ENCODE assay signal across 8 cellular contexts in genomic region chr11:32006799-32007388, GRCh38.
DNase-seq lines count a peak whose midpoint lies in the region; ATAC-seq and TF ChIP-seq lines count a peak whose summit lies in the region.

No MANE protein-coding gene starts in this region.

- no peak overlapping the region for H2BK120ac ChIP-seq in mesenchymal stem cell (ENCODE audit: low read depth, low read length)

- peak; percentile 22 for TF ChIP-seq CTCF in colonic mucosa (IDR thresholded peaks at IDR 0.05)

- H3K9ac ChIP-seq in colonic mucosa (ENCODE audit: low read depth in 2 of 2, low read length in 2 of 2): no peak overlapping the region
- H3K9ac ChIP-seq in mesenchymal stem cell (ENCODE audit: low read length): no peak overlapping the region

- no peaks in the 10 kb centered on the region for H3K36me3 ChIP-seq in colonic mucosa
- H3K36me3 ChIP-seq in mesenchymal stem cell (ENCODE audit: control insufficient read depth in 1 of 2, insufficient read depth in 2 of 2, low read depth in 1 of 2, low read length in 2 of 2): no peaks in the 10 kb centered on the region

- no peak overlapping the region for H3K18ac ChIP-seq in mesenchymal stem cell (ENCODE audit: low read depth in 1 of 2, low read length in 2 of 2)

- no peak overlapping the region for H3K4me2 ChIP-seq in mesenchymal stem cell (ENCODE audit: low read length, poor library complexity, severe bottlenecking)

- H3K27ac ChIP-seq in colonic mucosa: no peak overlapping the region
- no peak overlapping the region for H3K27ac ChIP-seq in mesenchymal stem cell (ENCODE audit: low read length, poor library complexity, severe bottlenecking)

- H4K91ac ChIP-seq in mesenchymal stem cell (ENCODE audit: low read length): no peak overlapping the region

- H3K23ac ChIP-seq in mesenchymal stem cell (ENCODE audit: low read length in 2 of 2): no peak overlapping the region

- DNase-seq in COLO829 (ENCODE audit: low spot score) (peak; percentile 63), NOMO-1 (lab: John Stamatoyannopoulos, UW; ENCODE audit: unreplicated experiment in 2 of 2) (peak; percentile 5 to 51), colonic mucosa (no peak), mesenchymal stem cell (peak; percentile 38), NCI-H187 (lab: John Stamatoyannopoulos, UW) (no peak)
- no peak for DNase-seq in NK-92 treated with Interleukin-12 subunit alpha and Interleukin-12 subunit beta, amount 100 ng/mL, for 24 hours (lab: John Stamatoyannopoulos, UW)

- 16% methylated on average over 5 of the region's 5 CpGs for whole genome bisulfite sequencing in mesenchymal stem cell

- H2AFZ ChIP-seq in mesenchymal stem cell (ENCODE audit: low read depth, low read length): no peak overlapping the region

- no peak overlapping the region for H3K4ac ChIP-seq in mesenchymal stem cell (ENCODE audit: low read depth in 1 of 2, low read length in 2 of 2)

- H3K79me1 ChIP-seq in mesenchymal stem cell (replicated peaks; ENCODE audit: low read length, poor library complexity, severe bottlenecking): no peaks in the 10 kb centered on the region

- intact Hi-C loops in colonic mucosa (cut with DNase I): no loop called here

- H3K14ac ChIP-seq in mesenchymal stem cell (ENCODE audit: low read length in 2 of 2): no peak overlapping the region

- H2BK15ac ChIP-seq in mesenchymal stem cell (ENCODE audit: low read depth, poor library complexity, severe bottlenecking): no peak overlapping the region

- H3K4me3 ChIP-seq in colonic mucosa: no peak overlapping the region
- H3K4me3 ChIP-seq in mesenchymal stem cell (ENCODE audit: insufficient read depth in 1 of 2, low read depth in 1 of 2, low read length in 2 of 2): no peak overlapping the region

- ATAC-seq in GM18858 (IDR thresholded peaks at IDR 0.05; ENCODE audit: unreplicated experiment): peak; percentile 71
- ATAC-seq in HG03432 (IDR thresholded peaks at IDR 0.05; ENCODE audit: unreplicated experiment): peak; percentile 71

- H3K4me1 ChIP-seq in colonic mucosa (no peaks in the 10 kb centered on the region), mesenchymal stem cell (ENCODE audit: control insufficient read depth, insufficient read depth, low read depth, low read length) (no peaks in the 10 kb centered on the region)

- H4K8ac ChIP-seq in mesenchymal stem cell (ENCODE audit: low read length): no peak overlapping the region

- H3K27me3 ChIP-seq in colonic mucosa (no peaks in the 10 kb centered on the region), mesenchymal stem cell (ENCODE audit: control insufficient read depth in 1 of 2, insufficient read depth in 1 of 2, low read length in 2 of 2) (peaks cover 25 to 65% of the 10 kb centered on the region in 2 experiments)

- H3K9me3 ChIP-seq in colonic mucosa (no peaks in the 10 kb centered on the region), mesenchymal stem cell (ENCODE audit: control insufficient read depth, low read length) (no peaks in the 10 kb centered on the region)

- H2BK12ac ChIP-seq in mesenchymal stem cell (ENCODE audit: low read length in 2 of 2): no peak overlapping the region

- H2AK5ac ChIP-seq in mesenchymal stem cell (ENCODE audit: low read length, severe bottlenecking): no peak overlapping the region

- H2BK5ac ChIP-seq in mesenchymal stem cell (ENCODE audit: low read depth, low read length, poor library complexity, severe bottlenecking): no peak overlapping the region

Comparison
In these comparisons a context has a peak if more than half of its experiments do, and no peak if none do; other contexts are left out.
1. DNase-seq: peak in COLO829 (single experiment), NOMO-1 (2 of 2) and mesenchymal stem cell (single experiment); none in colonic mucosa (single experiment), NK-92 treated with Interleukin-12 subunit alpha and Interleukin-12 subunit beta, amount 100 ng/mL, for 24 hours (single experiment) and NCI-H187 (0 of 2).